In genomic region chr15:69160976-69161877, GRCh38 we compare ENCODE assay signal across 1 cellular context.
TF ChIP-seq lines count a peak whose summit lies in the region.

No MANE protein-coding gene starts in this region.

TF ChIP-seq in IMR-90, 13 proteins besides CTCF, POLR2A, EP300 and RAD21:
- TF ChIP-seq MAFK (IDR thresholded peaks at IDR 0.05; ENCODE audit: low read depth, low read length) (no peak), MAZ (IDR thresholded peaks at IDR 0.05; ENCODE audit: borderline replicate concordance, low read depth, low read length) (no peak), FOS (IDR thresholded peaks at IDR 0.05; ENCODE audit: low read depth, low read length) (no peak), CEBPB (IDR thresholded peaks at IDR 0.05; ENCODE audit: low read depth, low read length) (no peak)
